1 cellular context compared by ENCODE assay signal in genomic region chr3:99013077-99013476, GRCh38.
TF ChIP-seq lines count a peak whose summit lies in the region.

No MANE protein-coding gene starts in this region.

TF ChIP-seq in SK-N-SH treated with all-trans-retinoic acid at 6 μM for 48 hours, 23 proteins besides CTCF, POLR2A, EP300 and RAD21 (continued from another document):
- TF ChIP-seq ZNF8 (CRISPR knock-in tag; IDR thresholded peaks at IDR 0.05), result no peak
- no peak for TF ChIP-seq CSDC2 (CRISPR knock-in tag; IDR thresholded peaks at IDR 0.05)
